ENCODE assay signal across 18 cellular contexts in the genomic region with DNA sequence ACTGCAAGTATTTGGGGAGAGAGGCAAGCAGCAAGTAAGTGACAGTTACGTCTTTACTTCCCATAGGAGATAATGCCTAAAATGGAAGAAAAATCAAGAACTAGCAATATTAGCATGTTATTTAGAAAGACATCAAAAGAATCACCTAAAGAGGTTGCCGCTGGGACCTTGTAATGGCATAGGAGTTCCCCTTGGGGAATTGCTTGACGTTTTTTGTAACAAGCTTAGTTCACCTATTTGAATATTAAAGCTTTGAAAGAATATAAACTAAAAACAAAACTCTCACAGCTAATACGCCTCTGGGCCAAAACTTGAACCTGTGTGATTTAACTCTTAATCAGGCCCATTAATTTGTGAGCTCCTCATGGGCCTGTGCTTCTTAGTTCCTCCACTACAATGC.
DNase-seq lines count a peak whose midpoint lies in the region; ATAC-seq and TF ChIP-seq lines count a peak whose summit lies in the region.
"Had no signal": no experiment of that assay in that cellular context is flagged by ENCODE, and none has a peak within 500 bp of the region (broad histone marks: within the 10 kb centered on the region; RNA-seq: fewer than 3 reads in every experiment).

No MANE protein-coding gene starts in this region.

- no peak overlapping the region for H3K4me3 Mint-ChIP-seq in activated naive CD4-positive, alpha-beta T cell treated with anti-CD3 and anti-CD28 coated beads, Interleukin-2, amount 10 ng/mL, durations not matched to agents 7 days and 5 days
- H3K4me3 Mint-ChIP-seq in dendritic cell treated with granulocyte-macrophage colony-stimulating factor and Interleukin-4, amounts not matched to agents 40 ng/mL and 50 ng/mL, for 4 days: no peak overlapping the region
- H3K4me3 Mint-ChIP-seq in endodermal cell: no peak overlapping the region
- H3K4me3 Mint-ChIP-seq: IgD-negative memory B cell had no signal

- no peak for DNase-seq in activated naive CD4-positive, alpha-beta T cell treated with anti-CD3 and anti-CD28 coated beads, Interleukin-2, amount 50 U/mL, for 72 hours (ENCODE audit: low spot score in 2 of 2)
- no peak for DNase-seq in activated naive CD4-positive, alpha-beta T cell treated with anti-CD3 and anti-CD28 coated beads, Interleukin-2, amount 10 ng/mL, durations not matched to agents 7 days and 5 days
- no peak for DNase-seq in stimulated activated CD4-positive, alpha-beta T cell treated with anti-CD3 and anti-CD28 coated beads, Interleukin-15, amount 100 ng/mL, for 24 hours
- DNase-seq in NCI-H1417 (lab: John Stamatoyannopoulos, UW) (no peak), endodermal cell (no peak)
- DNase-seq: activated CD8-positive, alpha-beta memory T cell treated with anti-CD3 and anti-CD28 coated beads, Interleukin-2, amount 50 U/mL, for 4 hours; effector memory CD4-positive, alpha-beta T cell; NCI-H1436; NCI-H510A treated with DMSO at 0.1 percent for 48 hours; Peyer's patch; T-helper 9 cell had no signal

- no peaks in the 10 kb centered on the region for H3K9me3 Mint-ChIP-seq in activated naive CD4-positive, alpha-beta T cell treated with anti-CD3 and anti-CD28 coated beads, Interleukin-2, amount 50 U/mL, for 72 hours
- H3K9me3 Mint-ChIP-seq in activated naive CD4-positive, alpha-beta T cell treated with anti-CD3 and anti-CD28 coated beads, Interleukin-2, amount 10 ng/mL, durations not matched to agents 7 days and 5 days: no peaks in the 10 kb centered on the region
- no peaks in the 10 kb centered on the region for H3K9me3 Mint-ChIP-seq in dendritic cell treated with granulocyte-macrophage colony-stimulating factor and Interleukin-4, amounts not matched to agents 40 ng/mL and 50 ng/mL, for 4 days
- no peaks in the 10 kb centered on the region for H3K9me3 Mint-ChIP-seq in endodermal cell
- H3K9me3 Mint-ChIP-seq: IgD-negative memory B cell had no signal

- no peak for TF ChIP-seq CTCF in endodermal cell (conservative IDR thresholded peaks at IDR 0.05)

- no peaks in the 10 kb centered on the region for H3K9me3 ChIP-seq in subcutaneous abdominal adipose tissue (ENCODE audit: control insufficient read depth in 5 of 5, low read length in 5 of 5)
- no peaks in the 10 kb centered on the region for H3K9me3 ChIP-seq in endodermal cell (ENCODE audit: control insufficient read depth, low read length)
- H3K9me3 ChIP-seq: body of pancreas, Peyer's patch had no signal

- no peaks in the 10 kb centered on the region for H3K27me3 ChIP-seq in subcutaneous abdominal adipose tissue (ENCODE audit: control insufficient read depth in 5 of 5, insufficient read depth in 4 of 5, low read length in 5 of 5)
- no peaks in the 10 kb centered on the region for H3K27me3 ChIP-seq in endodermal cell (ENCODE audit: control insufficient read depth, insufficient read depth, low read length, poor library complexity, severe bottlenecking)
- H3K27me3 ChIP-seq: body of pancreas, Peyer's patch had no signal

- 92 to 100% methylated on average over 2 to 4 of the region's 4 CpGs for WGBS in endodermal cell (ENCODE audit: insufficient coverage in 1 of 2, insufficient read length in 1 of 2), 2 experiments

- H3K36me3 ChIP-seq in subcutaneous abdominal adipose tissue (ENCODE audit: control insufficient read depth in 5 of 5, insufficient read depth in 5 of 5, low read length in 5 of 5) (no peaks in the 10 kb centered on the region), endodermal cell (ENCODE audit: control insufficient read depth, insufficient read depth, low read length) (peaks cover 7% of the 10 kb centered on the region)

- H3K9ac ChIP-seq in subcutaneous abdominal adipose tissue (ENCODE audit: low read length in 5 of 5) (peak overlapping the region in 2 of 5 donors; percentile 45 to 66), endodermal cell (ENCODE audit: extremely low read depth, low read length, poor library complexity, severe bottlenecking) (no peak overlapping the region)

- no peak overlapping the region for H3K4me3 ChIP-seq in subcutaneous abdominal adipose tissue (ENCODE audit: low read depth in 1 of 5, low read length in 5 of 5)
- H3K4me3 ChIP-seq in endodermal cell (ENCODE audit: low read length): no peak overlapping the region
- H3K4me3 ChIP-seq: body of pancreas, lung, Peyer's patch had no signal

- ATAC-seq in activated naive CD4-positive, alpha-beta T cell treated with anti-CD3 and anti-CD28 coated beads, Interleukin-2, amount 50 U/mL, for 72 hours: no peak
- ATAC-seq in HG02938 (IDR thresholded peaks at IDR 0.05; ENCODE audit: unreplicated experiment): peak; percentile 19
- ATAC-seq: body of pancreas, HCT116 had no signal

- CTCF ChIA-PET in activated naive CD4-positive, alpha-beta T cell treated with anti-CD3 and anti-CD28 coated beads, Interleukin-2, amount 10 ng/mL, durations not matched to agents 7 days and 5 days (lab: Charles Lee): interaction anchor here (1.1 to 4.6 kb wide), 3 partner anchors 11 to 160 kb away, joined by 3 to 37 read pairs (median 3); no protein-coding TSS in a partner anchor

- intact Hi-C loops in dendritic cell treated with granulocyte-macrophage colony-stimulating factor and Interleukin-4, amounts not matched to agents 40 ng/mL and 50 ng/mL, for 4 days (cut with micrococcal nuclease): loop anchor here (10.0 kb wide), 1 partner anchor 250 kb away; no protein-coding TSS in a partner anchor

- H3K4me1 Mint-ChIP-seq in activated naive CD4-positive, alpha-beta T cell treated with anti-CD3 and anti-CD28 coated beads, Interleukin-2, amount 10 ng/mL, durations not matched to agents 7 days and 5 days: peaks cover 19% of the 10 kb centered on the region
- peaks cover 28% of the 10 kb centered on the region for H3K4me1 Mint-ChIP-seq in dendritic cell treated with granulocyte-macrophage colony-stimulating factor and Interleukin-4, amounts not matched to agents 40 ng/mL and 50 ng/mL, for 4 days (ENCODE audit: low read depth)
- peaks cover 2% of the 10 kb centered on the region for H3K4me1 Mint-ChIP-seq in endodermal cell

- peak overlapping the region; percentile 50 for H3K27ac ChIP-seq in subcutaneous abdominal adipose tissue (ENCODE audit: low read depth, low read length)
- H3K27ac ChIP-seq in endodermal cell (ENCODE audit: low read depth, low read length): no peak overlapping the region
- H3K27ac ChIP-seq: Peyer's patch had no signal

- H3K27me3 Mint-ChIP-seq in activated naive CD4-positive, alpha-beta T cell treated with anti-CD3 and anti-CD28 coated beads, Interleukin-2, amount 10 ng/mL, durations not matched to agents 7 days and 5 days: no peaks in the 10 kb centered on the region
- H3K27me3 Mint-ChIP-seq in dendritic cell treated with granulocyte-macrophage colony-stimulating factor and Interleukin-4, amounts not matched to agents 40 ng/mL and 50 ng/mL, for 4 days: no peaks in the 10 kb centered on the region
- H3K27me3 Mint-ChIP-seq in endodermal cell (ENCODE audit: insufficient read depth): no peaks in the 10 kb centered on the region
- H3K27me3 Mint-ChIP-seq: IgD-negative memory B cell had no signal

- peaks cover 0 to 12% of the 10 kb centered on the region in 2 donors for H3K36me3 Mint-ChIP-seq in activated naive CD4-positive, alpha-beta T cell treated with anti-CD3 and anti-CD28 coated beads, Interleukin-2, amount 50 U/mL, for 72 hours
- H3K36me3 Mint-ChIP-seq in activated naive CD4-positive, alpha-beta T cell treated with anti-CD3 and anti-CD28 coated beads, Interleukin-2, amount 10 ng/mL, durations not matched to agents 7 days and 5 days: peaks cover 41% of the 10 kb centered on the region
- H3K36me3 Mint-ChIP-seq in dendritic cell treated with granulocyte-macrophage colony-stimulating factor and Interleukin-4, amounts not matched to agents 40 ng/mL and 50 ng/mL, for 4 days (ENCODE audit: low read depth): peaks cover 41% of the 10 kb centered on the region
- H3K36me3 Mint-ChIP-seq in endodermal cell (ENCODE audit: low read depth): peaks cover 4% of the 10 kb centered on the region

- H3K4me1 ChIP-seq in subcutaneous abdominal adipose tissue (ENCODE audit: control insufficient read depth in 5 of 5, insufficient read depth in 5 of 5, low read length in 5 of 5) (peaks cover 5 to 14% (median 12%) of the 10 kb centered on the region in 5 donors), endodermal cell (ENCODE audit: control insufficient read depth, insufficient read depth, low read length) (no peaks in the 10 kb centered on the region)

- H3K27ac Mint-ChIP-seq in activated naive CD4-positive, alpha-beta T cell treated with anti-CD3 and anti-CD28 coated beads, Interleukin-2, amount 50 U/mL, for 72 hours: peak overlapping the region; percentile 13 to 39
- no peak overlapping the region for H3K27ac Mint-ChIP-seq in activated naive CD4-positive, alpha-beta T cell treated with anti-CD3 and anti-CD28 coated beads, Interleukin-2, amount 10 ng/mL, durations not matched to agents 7 days and 5 days
- peak overlapping the region; percentile 85 for H3K27ac Mint-ChIP-seq in dendritic cell treated with granulocyte-macrophage colony-stimulating factor and Interleukin-4, amounts not matched to agents 40 ng/mL and 50 ng/mL, for 4 days
- no peak overlapping the region for H3K27ac Mint-ChIP-seq in endodermal cell
- H3K27ac Mint-ChIP-seq: IgD-negative memory B cell had no signal

Comparison
In these comparisons a context has a peak if more than half of its experiments do, and no peak if none do; other contexts are left out.
1. H3K27ac Mint-ChIP-seq: peak in activated naive CD4-positive, alpha-beta T cell treated with anti-CD3 and anti-CD28 coated beads, Interleukin-2, amount 50 U/mL, for 72 hours (2 of 2) and dendritic cell treated with granulocyte-macrophage colony-stimulating factor and Interleukin-4, amounts not matched to agents 40 ng/mL and 50 ng/mL, for 4 days (single experiment); none in activated naive CD4-positive, alpha-beta T cell treated with anti-CD3 and anti-CD28 coated beads, Interleukin-2, amount 10 ng/mL, durations not matched to agents 7 days and 5 days (single experiment) and endodermal cell (single experiment).